ENCODE assay signal across 8 cellular contexts in genomic region chr5:5421961-5422818, GRCh38. TPM values are rescaled to one million over a fixed set of nuclear protein-coding genes. Genes with fewer than 3 reads are reported as not detected.
A peak's percentile ranks its signal among the peaks of the same experiment; 100 is the strongest.
DNase-seq lines count a peak whose midpoint lies in the region; ATAC-seq and TF ChIP-seq lines count a peak whose summit lies in the region.

A gene with protein sequence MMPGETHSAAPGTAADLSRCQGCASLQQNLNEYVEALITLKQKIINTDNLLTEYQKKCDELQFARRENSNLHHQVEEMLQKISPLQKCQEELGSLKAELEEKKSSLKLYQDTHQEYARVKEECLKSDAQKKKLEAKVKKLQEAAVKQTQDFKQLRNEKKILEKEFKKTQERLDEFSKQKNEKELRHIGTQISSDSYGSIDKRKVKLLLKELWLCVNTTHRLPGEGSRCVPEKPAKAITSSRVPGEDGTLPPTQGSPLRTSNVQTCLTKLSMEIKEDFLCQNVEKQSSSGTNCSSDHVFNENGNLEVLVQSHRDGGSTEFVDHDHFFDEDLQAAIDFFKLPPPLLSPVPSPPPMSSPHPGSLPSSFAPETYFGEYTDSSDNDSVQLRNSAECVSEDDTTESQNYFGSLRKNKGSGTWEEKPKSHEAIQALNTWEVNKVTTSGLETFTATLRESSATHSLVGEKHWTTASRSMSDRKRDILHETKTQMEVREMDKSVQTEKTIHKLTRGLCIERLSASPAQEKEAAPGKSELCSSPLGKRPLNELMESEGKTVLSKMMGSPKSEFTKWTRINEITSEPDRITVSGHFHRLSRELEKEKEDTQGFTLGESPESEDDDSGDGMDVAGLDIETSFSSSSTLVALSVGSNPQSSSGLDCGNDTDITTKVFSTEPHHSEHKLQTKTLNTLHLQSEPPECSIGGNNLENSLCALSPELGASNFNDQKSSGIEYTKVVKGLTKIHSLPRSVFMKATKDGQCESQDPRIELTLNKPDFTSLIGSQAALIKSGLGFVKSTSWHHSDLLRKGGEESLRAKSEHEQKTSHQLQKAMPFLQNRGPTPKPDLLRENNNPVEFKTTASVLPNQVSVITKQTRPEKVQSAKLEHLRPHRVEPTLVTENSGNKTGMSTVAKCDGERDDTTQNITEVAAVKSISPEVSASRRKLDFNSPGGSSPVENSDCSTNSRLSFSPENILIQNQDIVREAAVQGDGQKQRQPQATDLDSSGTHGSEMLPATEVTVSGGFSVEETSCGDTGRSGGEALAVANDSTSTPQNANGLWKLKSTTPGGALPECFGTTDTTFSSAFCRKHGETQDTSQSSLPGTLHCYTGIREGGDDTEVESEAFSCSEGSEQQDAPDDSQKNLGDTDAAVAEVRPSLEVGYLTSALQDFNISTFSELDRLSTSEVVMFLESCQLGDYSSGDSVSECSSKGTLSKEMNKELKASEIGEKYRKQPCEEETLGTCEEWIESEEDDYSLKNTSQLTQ (N-terminal part only) (plus strand): TSS chr5:5422677. CDS start chr5:5422916, 239 bp downstream.

- no peaks in the 10 kb centered on the region for H3K9me3 ChIP-seq in breast epithelium
- H3K9me3 ChIP-seq in iPS-18c (ENCODE audit: control insufficient read depth, insufficient read depth, low read length): no peaks in the 10 kb centered on the region

- intact Hi-C loops in breast epithelium (cut with DNase I; ENCODE audit: low total_unique reads): no loop called here

- H2AFZ ChIP-seq in ACC112 (ENCODE audit: low read length, unreplicated experiment): peak within 1 kb of the TSS; percentile 98

- H3K4me1 ChIP-seq in ACC112 (ENCODE audit: control insufficient read depth, insufficient read depth, low read length, unreplicated experiment) (peaks cover 34% of the 10 kb centered on the region), breast epithelium (peaks cover 0 to 16% of the 10 kb centered on the region in 2 donors)

- ATAC-seq in GM18870 (IDR thresholded peaks at IDR 0.05; ENCODE audit: unreplicated experiment) (peak; percentile 83), HG03135 (IDR thresholded peaks at IDR 0.05; ENCODE audit: unreplicated experiment) (peak; percentile 72)

- no peaks in the 10 kb centered on the region for H3K36me3 ChIP-seq in ACC112 (ENCODE audit: insufficient read depth, low read length)
- H3K36me3 ChIP-seq in breast epithelium: no peaks in the 10 kb centered on the region

- TF ChIP-seq POLR2A in breast epithelium (IDR thresholded peaks at IDR 0.05): no peak

- H3K79me2 ChIP-seq in ACC112 (ENCODE audit: control insufficient read depth, insufficient read depth, low read length, unreplicated experiment): peaks cover 46% of the 10 kb centered on the region

- H3K4me3 ChIP-seq in ACC112 (ENCODE audit: low read depth, low read length) (peak within 1 kb of the TSS; percentile 100), breast epithelium (peak within 1 kb of the TSS; percentile 90 to 100 (median 92)), iPS-18c (ENCODE audit: insufficient read depth, low read depth, low read length) (peak within 1 kb of the TSS; percentile 87), skin epidermis (peak within 1 kb of the TSS; percentile 68 to 100 (median 99))

- DNase-seq in NCI-H2196 treated with DMSO at 0.1 percent for 48 hours (lab: John Stamatoyannopoulos, UW; ENCODE audit: unreplicated experiment): peak; percentile 98
- DNase-seq in breast epithelium (ENCODE audit: low spot score in 2 of 2): peak; percentile 95 to 98

- H3K27ac ChIP-seq in ACC112 (ENCODE audit: low read depth, low read length) (peak within 1 kb of the TSS; percentile 95), VCaP (peak within 1 kb of the TSS; percentile 96), breast epithelium (peak within 1 kb of the TSS; percentile 91 to 97), skin epidermis (peak within 1 kb of the TSS; percentile 71 to 100 (median 97))

- no peak for TF ChIP-seq CTCF in VCaP (conservative IDR thresholded peaks at IDR 0.05)
- TF ChIP-seq CTCF in breast epithelium (IDR thresholded peaks at IDR 0.05): peak in 2 of 3 donors; percentile 7 to 10

- H3K27me3 ChIP-seq in ACC112 (ENCODE audit: insufficient read depth, low read length) (no peaks in the 10 kb centered on the region), breast epithelium (no peaks in the 10 kb centered on the region)

RNA-seq across cellular contexts. Expression of the gene that starts here (rescaled TPM):
- total RNA-seq in breast epithelium: 10 to 100 TPM; 33.1 to 47.7 (median 34.1) TPM

Comparison
In these comparisons a context has a peak if more than half of its experiments do, and no peak if none do; other contexts are left out.
1. Peak in every context shown above with its lines: DNase-seq, ATAC-seq, H3K4me3 ChIP-seq and H3K27ac ChIP-seq.